Comparison of ENCODE assay signal across 1 cellular context in the genomic region with DNA sequence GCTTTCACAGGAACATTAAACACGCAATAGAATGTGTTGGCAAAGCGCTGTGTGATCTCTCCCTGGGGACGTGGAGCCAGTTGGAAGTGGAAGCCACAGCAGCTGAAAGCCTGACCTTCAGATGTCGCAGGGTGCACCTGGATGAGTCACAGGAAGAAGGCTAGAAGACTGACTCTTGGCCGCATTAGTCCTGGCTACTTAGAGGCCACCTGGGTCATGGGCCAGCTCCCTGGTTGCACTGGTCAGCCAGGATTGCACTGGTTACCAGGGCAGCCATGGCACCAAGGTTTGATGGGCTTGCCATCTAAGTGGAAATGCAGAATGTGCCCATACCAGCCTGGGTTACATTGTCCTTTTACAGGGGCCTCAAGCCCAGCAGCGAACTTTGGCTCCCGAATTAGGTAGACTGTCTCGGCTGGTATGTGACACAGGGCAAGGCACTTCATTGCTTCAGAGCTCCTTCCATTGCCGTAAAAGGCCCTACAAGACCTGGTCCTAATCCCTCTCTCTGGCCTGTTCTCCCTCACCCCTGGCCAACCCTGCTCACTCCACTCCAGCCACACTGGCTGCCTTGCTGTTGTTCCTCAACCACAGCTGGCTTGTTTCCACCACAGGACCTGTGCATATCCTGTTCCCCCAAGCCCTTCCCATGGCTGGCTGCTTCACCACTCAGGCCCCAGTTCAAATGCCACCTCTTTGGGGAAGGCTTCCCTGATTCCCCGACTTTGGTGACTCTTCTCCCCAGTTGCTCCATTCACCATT.
TF ChIP-seq lines count a peak whose summit lies in the region.
"Not testable (repeated sequence)": the region's sequence is repeated elsewhere in the genome, so short reads cannot be mapped to it uniquely, and the experiment has no call there.

No MANE protein-coding gene starts in this region.

TF ChIP-seq in K562, 482 proteins besides CTCF, POLR2A, EP300 and RAD21:
- 0 out of 2 replicates have a peak, but pooled peaks have one; percentile 15 for TF ChIP-seq ATF3 (IDR thresholded peaks at IDR 0.05)
- not testable (repeated sequence) for TF ChIP-seq ATF3 (CRISPR knock-in tag; conservative IDR thresholded peaks at IDR 0.05)
- peak; percentile 32; the same call in 1 of the 2 replicates for TF ChIP-seq ZEB2 (IDR thresholded peaks at IDR 0.05)
TF ChIP-seq in K562: peak in this region for 2; not testable (repeated sequence) for 480.
